Comparison of ENCODE assay signal across 8 cellular contexts in genomic region chr13:80361883-80362327, GRCh38. TPM values are rescaled to one million over a fixed set of nuclear protein-coding genes. Genes with fewer than 3 reads are reported as not detected.
DNase-seq lines count a peak whose midpoint lies in the region; ATAC-seq and TF ChIP-seq lines count a peak whose summit lies in the region.

No MANE protein-coding gene starts in this region.

- WGBS in psoas muscle, 3 donors: 86 to 97% (median 94%) methylated on average over 2 of the region's 2 CpGs

- H3K4me1 Mint-ChIP-seq in activated T-helper 1 cell treated with anti-CD3 and anti-CD28 coated beads, Interleukin-12 subunit alpha, Interleukin-12 subunit beta, Interleukin-2, Interleukin-4 antibody, amounts not matched to agents 30 ng/mL and 10 ng/mL and 1 ng/mL, durations not matched to agents 14 hours and 24 hours and 36 hours (ENCODE audit: low read depth): no peaks in the 10 kb centered on the region

- H3K4me3 Mint-ChIP-seq in activated T-helper 1 cell treated with anti-CD3 and anti-CD28 coated beads, Interleukin-12 subunit alpha, Interleukin-12 subunit beta, Interleukin-2, Interleukin-4 antibody, amounts not matched to agents 30 ng/mL and 10 ng/mL and 1 ng/mL, durations not matched to agents 14 hours and 24 hours and 36 hours: no peak overlapping the region

- BruUV-seq in Panc1 (replicated peaks; lab: Mats Ljungman, UMichigan): no TSS peak

- H3K36me3 ChIP-seq in Panc1 (ENCODE audit: control insufficient read depth, insufficient read depth, low read length): no peaks in the 10 kb centered on the region
- no peaks in the 10 kb centered on the region for H3K36me3 ChIP-seq in psoas muscle (ENCODE audit: insufficient read depth in 1 of 2, low read depth in 1 of 2)

- intact Hi-C loops in Panc1 (cut with micrococcal nuclease; ENCODE audit: unreplicated experiment): no loop called here
- intact Hi-C loops in psoas muscle (cut with DNase I): loop anchor here (2.0 to 5.0 kb wide), 3 partner anchors 19 to 685 kb away; no protein-coding TSS in a partner anchor
- intact Hi-C loops in activated T-helper 1 cell treated with anti-CD3 and anti-CD28 coated beads, Interleukin-12 subunit alpha, Interleukin-12 subunit beta, Interleukin-2, Interleukin-4 antibody, amounts not matched to agents 30 ng/mL and 10 ng/mL and 1 ng/mL, durations not matched to agents 14 hours and 24 hours and 36 hours (cut with micrococcal nuclease): loop anchor here (1.0 kb wide), 1 partner anchor 683 kb away; no protein-coding TSS in a partner anchor

- peak; percentile 83 for ATAC-seq in HG02943 (IDR thresholded peaks at IDR 0.05; ENCODE audit: low read depth, unreplicated experiment)
- peak; percentile 79 for ATAC-seq in Panc1
- ATAC-seq in psoas muscle: no peak

- POLR2A ChIA-PET in Panc1 (lab: Charles Lee): interaction anchor here (1.0 kb wide), 1 partner anchor 21 kb away, joined by 4 read pairs; the partner anchor contains the start of gene SPRY2

- H3K27me3 ChIP-seq in Panc1 (ENCODE audit: control insufficient read depth, insufficient read depth, low read length): no peaks in the 10 kb centered on the region
- H3K27me3 ChIP-seq in psoas muscle (ENCODE audit: insufficient read depth in 3 of 3, low read length in 2 of 3): no peaks in the 10 kb centered on the region

- DNase-seq in NCI-H510A treated with DMSO at 0.1 percent for 48 hours (lab: John Stamatoyannopoulos, UW) (peak; percentile 14), NCI-H510A (lab: John Stamatoyannopoulos, UW) (no peak), Panc1 (ENCODE audit: low read depth, low spot score) (no peak), iPS-NIHi11 (ENCODE audit: low spot score) (peak; percentile 30), psoas muscle (no peak)
- DNase-seq in activated CD4-positive, CD25-positive, alpha-beta regulatory T cell treated with anti-CD3 and anti-CD28 coated beads, Interleukin-2, amount 50 U/mL, for 72 hours: no peak
- DNase-seq in activated T-helper 1 cell treated with anti-CD3 and anti-CD28 coated beads, Interleukin-12 subunit alpha, Interleukin-12 subunit beta, Interleukin-2, Interleukin-4 antibody, amounts not matched to agents 30 ng/mL and 10 ng/mL and 1 ng/mL, durations not matched to agents 14 hours and 24 hours and 36 hours (ENCODE audit: low spot score): no peak

- H3K9me3 Mint-ChIP-seq in activated T-helper 1 cell treated with anti-CD3 and anti-CD28 coated beads, Interleukin-12 subunit alpha, Interleukin-12 subunit beta, Interleukin-2, Interleukin-4 antibody, amounts not matched to agents 30 ng/mL and 10 ng/mL and 1 ng/mL, durations not matched to agents 14 hours and 24 hours and 36 hours: no peaks in the 10 kb centered on the region

- peak; percentile 22; the same call in 1 of the 2 replicates for TF ChIP-seq CTCF in Panc1 (IDR thresholded peaks at IDR 0.05)
- no peak for TF ChIP-seq CTCF in psoas muscle (IDR thresholded peaks at IDR 0.05)

- in situ Hi-C loops in Panc1 (cut with HindIII; ENCODE audit: low pct_unique_long_range_greater_than_20kb, low sequenced_read_pairs): no loop called here

- H3K4me1 ChIP-seq in Panc1 (ENCODE audit: control insufficient read depth, insufficient read depth, low read length): peaks cover 24% of the 10 kb centered on the region
- peaks cover 4% of the 10 kb centered on the region for H3K4me1 ChIP-seq in psoas muscle

- peaks cover 4% of the 10 kb centered on the region for H3K27me3 Mint-ChIP-seq in activated T-helper 1 cell treated with anti-CD3 and anti-CD28 coated beads, Interleukin-12 subunit alpha, Interleukin-12 subunit beta, Interleukin-2, Interleukin-4 antibody, amounts not matched to agents 30 ng/mL and 10 ng/mL and 1 ng/mL, durations not matched to agents 14 hours and 24 hours and 36 hours (ENCODE audit: insufficient read depth)

- H3K9me3 ChIP-seq in Panc1 (ENCODE audit: control insufficient read depth, insufficient read depth, low read depth, low read length): no peaks in the 10 kb centered on the region
- no peaks in the 10 kb centered on the region for H3K9me3 ChIP-seq in psoas muscle

- H3K27ac ChIP-seq in Panc1 (ENCODE audit: low read length) (peak overlapping the region; percentile 64), psoas muscle (no peak overlapping the region)

- no peak overlapping the region for H3K27ac Mint-ChIP-seq in activated T-helper 1 cell treated with anti-CD3 and anti-CD28 coated beads, Interleukin-12 subunit alpha, Interleukin-12 subunit beta, Interleukin-2, Interleukin-4 antibody, amounts not matched to agents 30 ng/mL and 10 ng/mL and 1 ng/mL, durations not matched to agents 14 hours and 24 hours and 36 hours

- CTCF ChIA-PET in Panc1 (lab: Charles Lee): interaction anchor here (0.6 kb wide), 1 partner anchor 77 kb away, joined by 4 read pairs; no protein-coding TSS in a partner anchor

- no peaks in the 10 kb centered on the region for H3K36me3 Mint-ChIP-seq in activated T-helper 1 cell treated with anti-CD3 and anti-CD28 coated beads, Interleukin-12 subunit alpha, Interleukin-12 subunit beta, Interleukin-2, Interleukin-4 antibody, amounts not matched to agents 30 ng/mL and 10 ng/mL and 1 ng/mL, durations not matched to agents 14 hours and 24 hours and 36 hours (ENCODE audit: low read depth)

- no peak overlapping the region for H3K4me3 ChIP-seq in Panc1 (ENCODE audit: low read depth in 2 of 2, low read length in 2 of 2)
- H3K4me3 ChIP-seq in psoas muscle: no peak overlapping the region

RNA-seq across cellular contexts. Expression of gene SPRY2, which starts 21.0 kb away (rescaled TPM):
- total RNA-seq in Panc1 (2021; ENCODE audit: unreplicated experiment) (18.2 TPM), psoas muscle (10 to 100 TPM; 25.2 to 46.8 (median 29.3) TPM)
- 18.8 TPM for polyA plus RNA-seq in Panc1 (2012; ENCODE audit: insufficient read length)
- polyA plus RNA-seq in psoas muscle: 100 to 1,000 TPM in 1 of 3 donors, 10 to 100 TPM in 2; 15.2 to 171 (median 21.0) TPM
- 0.08 and 0.10 TPM in 2 replicates for total RNA-seq in activated T-helper 1 cell treated with anti-CD3 and anti-CD28 coated beads, Interleukin-12 subunit alpha, Interleukin-12 subunit beta, Interleukin-2, Interleukin-4 antibody, amounts not matched to agents 30 ng/mL and 10 ng/mL and 1 ng/mL, durations not matched to agents 14 hours and 24 hours and 36 hours

Comparison
In these comparisons a context has a peak if more than half of its experiments do, and no peak if none do; other contexts are left out.
1. DNase-seq: peak in NCI-H510A treated with DMSO at 0.1 percent for 48 hours (single experiment) and iPS-NIHi11 (single experiment); none in NCI-H510A (single experiment), Panc1 (single experiment), activated CD4-positive, CD25-positive, alpha-beta regulatory T cell treated with anti-CD3 and anti-CD28 coated beads, Interleukin-2, amount 50 U/mL, for 72 hours (single experiment), psoas muscle (0 of 2) and activated T-helper 1 cell treated with anti-CD3 and anti-CD28 coated beads, Interleukin-12 subunit alpha, Interleukin-12 subunit beta, Interleukin-2, Interleukin-4 antibody, amounts not matched to agents 30 ng/mL and 10 ng/mL and 1 ng/mL, durations not matched to agents 14 hours and 24 hours and 36 hours (single experiment).
2. ATAC-seq: peak in HG02943 (single experiment) and Panc1 (single experiment); none in psoas muscle (0 of 4).
3. RNA of gene SPRY2, which starts 21.0 kb away (total RNA-seq): 25.2 to 46.8 TPM in psoas muscle and 18.2 TPM in Panc1 (single experiment); 0.08 to 0.10 TPM in activated T-helper 1 cell treated with anti-CD3 and anti-CD28 coated beads, Interleukin-12 subunit alpha, Interleukin-12 subunit beta, Interleukin-2, Interleukin-4 antibody, amounts not matched to agents 30 ng/mL and 10 ng/mL and 1 ng/mL, durations not matched to agents 14 hours and 24 hours and 36 hours; every median in the first group is over 10 times any median in the second.